In the genomic region with DNA sequence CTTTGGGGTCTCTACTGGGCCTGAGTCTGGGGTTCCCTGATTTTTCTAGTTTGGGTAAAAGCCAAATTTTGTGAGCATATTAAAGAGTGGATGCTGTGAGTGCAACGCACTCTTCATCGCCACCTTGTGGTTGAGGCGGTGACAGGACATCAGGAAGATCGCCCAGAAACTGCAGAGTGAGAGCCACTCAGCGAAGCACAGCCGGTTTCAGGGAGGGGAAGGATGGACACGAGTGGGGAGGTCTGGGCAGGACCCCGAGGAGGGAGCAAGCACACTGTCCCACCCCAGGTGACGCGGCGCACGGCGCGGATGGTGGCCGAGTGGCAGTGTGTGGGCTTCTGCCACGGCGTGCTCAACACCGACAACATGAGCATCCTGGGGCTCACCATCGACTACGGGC, we compare ENCODE assay signal across 8 cellular contexts. TPM values are rescaled to one million over a fixed set of nuclear protein-coding genes. Genes with fewer than 3 reads are reported as not detected.
DNase-seq lines count a peak whose midpoint lies in the region; ATAC-seq and TF ChIP-seq lines count a peak whose summit lies in the region.

No MANE protein-coding gene starts in this region.

- H3K9me3 ChIP-seq in CD4-positive, alpha-beta T cell (ENCODE audit: control insufficient read depth, low read length) = no peaks in the 10 kb centered on the region
- H3K9me3 ChIP-seq in HEK293 (ENCODE audit: control insufficient read depth, insufficient read depth, low read depth, low read length) = no peaks in the 10 kb centered on the region
- H3K9me3 ChIP-seq in SK-N-SH = no peaks in the 10 kb centered on the region
- H3K9me3 ChIP-seq in right atrium auricular region = no peaks in the 10 kb centered on the region

- H3F3A ChIP-seq in SK-N-SH (replicated peaks; ENCODE audit: insufficient read depth) = peaks cover 14% of the 10 kb centered on the region

- TF ChIP-seq EP300 in SK-N-SH (IDR thresholded peaks at IDR 0.05; ENCODE audit: borderline replicate concordance in 1 of 2, low read depth in 1 of 2, low read length in 1 of 2) = no peak

- intact Hi-C loops in CD4-positive, alpha-beta T cell (cut with DNase I, micrococcal nuclease) = loop anchor here (1.0 to 10.0 kb wide), 6 partner anchors 19 to 375 kb away; partner anchors contain the start of gene PANX2 (in 1 of the 2)

- CTCF ChIA-PET in CD4-positive, alpha-beta T cell (lab: Charles Lee) = no interaction called here
- CTCF ChIA-PET in HEK293 (lab: Yijun Ruan, JAX) = interaction anchor here (1.2 to 2.7 kb wide), 2 partner anchors 33 to 60 kb away, joined by 4 to 24 read pairs; no protein-coding TSS in a partner anchor
- CTCF ChIA-PET in SK-N-SH (lab: Yijun Ruan, JAX) = interaction anchor here (1.0 to 1.6 kb wide), 2 partner anchors 8 to 132 kb away, joined by 4 to 5 read pairs; no protein-coding TSS in a partner anchor

- H3K36me3 ChIP-seq in HEK293 (ENCODE audit: control insufficient read depth in 2 of 2, insufficient read depth in 1 of 2, low read length in 2 of 2) (peaks cover 30 to 89% of the 10 kb centered on the region in 2 experiments), SK-N-SH (replicated peaks in 1 of 2; ENCODE audit: control insufficient read depth in 1 of 2, insufficient read depth in 2 of 2, low read length in 1 of 2) (peaks cover 44% of the 10 kb centered on the region in 2 experiments), right atrium auricular region (peaks cover 47% of the 10 kb centered on the region)

- H3K9me2 ChIP-seq in SK-N-SH = no peaks in the 10 kb centered on the region

- H3K4me3 ChIP-seq in HEK293 (ENCODE audit: low read depth, low read length) = no peak overlapping the region
- no peak overlapping the region; a peak in 1 of 4 replicates for H3K4me3 ChIP-seq in SK-N-SH (ENCODE audit: low read depth in 2 of 2, low read length in 1 of 2)
- H3K4me3 ChIP-seq in right atrium auricular region = no peak overlapping the region

- peak; percentile 82 for ATAC-seq in CD4-positive, alpha-beta T cell (ENCODE audit: poor library complexity)
- ATAC-seq in activated naive CD8-positive, alpha-beta T cell treated with anti-CD3 and anti-CD28 coated beads, Interleukin-2, amount 50 U/mL, for 24 hours = peak; percentile 42
- ATAC-seq in GM21717 (IDR thresholded peaks at IDR 0.05; ENCODE audit: unreplicated experiment) = no peak

- H3K27me3 Mint-ChIP-seq in CD4-positive, alpha-beta T cell = no peaks in the 10 kb centered on the region
- H3K27me3 Mint-ChIP-seq in activated naive CD8-positive, alpha-beta T cell treated with anti-CD3 and anti-CD28 coated beads, Interleukin-2, amount 50 U/mL, for 24 hours = no peaks in the 10 kb centered on the region

- no peak overlapping the region for H3K4me2 ChIP-seq in SK-N-SH

- H4K20me1 ChIP-seq in SK-N-SH (ENCODE audit: insufficient read depth) = 0 out of 2 replicates have a peak, but pooled peaks cover 16% of the 10 kb centered on the region

- H3K9me3 Mint-ChIP-seq in CD4-positive, alpha-beta T cell = no peaks in the 10 kb centered on the region
- no peaks in the 10 kb centered on the region for H3K9me3 Mint-ChIP-seq in activated naive CD8-positive, alpha-beta T cell treated with anti-CD3 and anti-CD28 coated beads, Interleukin-2, amount 50 U/mL, for 24 hours

- peak; percentile 73 for TF ChIP-seq RAD21 in SK-N-SH (IDR thresholded peaks at IDR 0.05; ENCODE audit: low read length)

- peak overlapping the region; percentile 78 for H3K27ac Mint-ChIP-seq in CD4-positive, alpha-beta T cell
- H3K27ac Mint-ChIP-seq in activated naive CD8-positive, alpha-beta T cell treated with anti-CD3 and anti-CD28 coated beads, Interleukin-2, amount 50 U/mL, for 24 hours = peak overlapping the region; percentile 78

- peaks cover 32% of the 10 kb centered on the region for H3K79me2 ChIP-seq in SK-N-SH (ENCODE audit: insufficient read depth)

- 39% methylated on average over 9 of the region's 20 CpGs for WGBS in SK-N-SH (ENCODE audit: low lambda C conversion rate)

- no peak overlapping the region for H3K9ac ChIP-seq in SK-N-SH

- H3K4me3 Mint-ChIP-seq in CD4-positive, alpha-beta T cell = peak overlapping the region; percentile 11
- no peak overlapping the region for H3K4me3 Mint-ChIP-seq in activated naive CD8-positive, alpha-beta T cell treated with anti-CD3 and anti-CD28 coated beads, Interleukin-2, amount 50 U/mL, for 24 hours

- peaks cover 57% of the 10 kb centered on the region for H3K36me3 Mint-ChIP-seq in CD4-positive, alpha-beta T cell (ENCODE audit: low read depth)
- peaks cover 26% of the 10 kb centered on the region for H3K36me3 Mint-ChIP-seq in activated naive CD8-positive, alpha-beta T cell treated with anti-CD3 and anti-CD28 coated beads, Interleukin-2, amount 50 U/mL, for 24 hours (ENCODE audit: low read depth)

- peak; percentile 70 for TF ChIP-seq CTCF in CD4-positive, alpha-beta T cell (IDR thresholded peaks at IDR 0.05)
- TF ChIP-seq CTCF in HEK293 (tag by site-specific recombination; IDR thresholded peaks at IDR 0.05) (peak; percentile 70), SK-N-SH (IDR thresholded peaks at IDR 0.05) (peak; percentile 84), right atrium auricular region (IDR thresholded peaks at IDR 0.05) (peak; percentile 70 to 93)

- H3K4me1 ChIP-seq in HEK293 (ENCODE audit: control insufficient read depth, insufficient read depth, low read length) = no peaks in the 10 kb centered on the region
- H3K4me1 ChIP-seq in SK-N-SH (ENCODE audit: control insufficient read depth in 1 of 2, insufficient read depth in 2 of 2, low read depth in 1 of 2, low read length in 1 of 2) = peaks cover 0 to 2% of the 10 kb centered on the region in 2 experiments; a peak in 1 of 4 replicates
- peaks cover 0 to 33% of the 10 kb centered on the region in 2 donors for H3K4me1 ChIP-seq in right atrium auricular region

- no peak overlapping the region for H3K27ac ChIP-seq in CD4-positive, alpha-beta T cell (ENCODE audit: low read depth, low read length)
- H3K27ac ChIP-seq in HEK293 (ENCODE audit: extremely low read depth, low read depth, low read length) (no peak overlapping the region), SK-N-SH (ENCODE audit: low read depth in 2 of 2, low read length in 1 of 2) (no peak overlapping the region), right atrium auricular region (no peak overlapping the region)

- peaks cover 26% of the 10 kb centered on the region for H3K4me1 Mint-ChIP-seq in CD4-positive, alpha-beta T cell (ENCODE audit: low read depth)
- H3K4me1 Mint-ChIP-seq in activated naive CD8-positive, alpha-beta T cell treated with anti-CD3 and anti-CD28 coated beads, Interleukin-2, amount 50 U/mL, for 24 hours = peaks cover 12% of the 10 kb centered on the region

- DNase-seq in CD4-positive, alpha-beta T cell = peak; percentile 59 to 75 (median 66)
- DNase-seq in SK-N-SH = peak; percentile 87
- DNase-seq in activated naive CD8-positive, alpha-beta T cell treated with anti-CD3 and anti-CD28 coated beads, Interleukin-2, amount 50 U/mL, for 24 hours = peak; percentile 74
- DNase-seq in right atrium auricular region (ENCODE audit: low spot score) = no peak
- DNase-seq in stimulated activated CD4-positive, alpha-beta T cell treated with anti-CD3 and anti-CD28 coated beads, Interleukin-12 subunit alpha, Interleukin-12 subunit beta, amount 100 ng/mL, for 4 hours = peak; percentile 62
- no peak for DNase-seq in islet precursor cell

- no peaks in the 10 kb centered on the region for H3K27me3 ChIP-seq in CD4-positive, alpha-beta T cell (ENCODE audit: control insufficient read depth, insufficient read depth, low read length)
- H3K27me3 ChIP-seq in SK-N-SH (ENCODE audit: insufficient read depth) (no peaks in the 10 kb centered on the region), right atrium auricular region (no peaks in the 10 kb centered on the region)

- H2AFZ ChIP-seq in SK-N-SH (ENCODE audit: low read depth) = no peak overlapping the region

- POLR2A ChIA-PET in CD4-positive, alpha-beta T cell (lab: Charles Lee) = no interaction called here
- POLR2A ChIA-PET in HEK293 (lab: Yijun Ruan, JAX) (no interaction called here), SK-N-SH (lab: Yijun Ruan, JAX) (no interaction called here)

TF ChIP-seq in HEK293, 187 proteins besides CTCF, POLR2A, EP300 and RAD21 (continues in another document):
- TF ChIP-seq MZF1 (tag by site-specific recombination; IDR thresholded peaks at IDR 0.05; ENCODE audit: borderline replicate concordance) (no peak), ZNF157 (tag by site-specific recombination; IDR thresholded peaks at IDR 0.05) (no peak), ZNF366 (tag by site-specific recombination; conservative IDR thresholded peaks at IDR 0.05) (no peak)

TF ChIP-seq in SK-N-SH, 30 proteins besides CTCF, POLR2A, EP300 and RAD21:
- TF ChIP-seq SMC3 (IDR thresholded peaks at IDR 0.05; ENCODE audit: low read depth, low read length) = peak; percentile 85
- TF ChIP-seq CHD2 (IDR thresholded peaks at IDR 0.05; ENCODE audit: low read length, partially characterized antibody) = peak; percentile 13
- no peak for TF ChIP-seq MEF2A (IDR thresholded peaks at IDR 0.05; ENCODE audit: borderline replicate concordance, low read depth)

RNA-seq across cellular contexts. Expression of gene SELENOO, which starts 9.1 kb away (rescaled TPM):
- total RNA-seq in CD4-positive, alpha-beta T cell = 10 to 100 TPM; 26.0 to 26.1 TPM
- 23.3 and 26.7 TPM in 2 replicates for polyA plus RNA-seq in SK-N-SH (2012; rRNA removed)
- polyA plus RNA-seq in SK-N-SH (2012; cell fraction: cytosol; rRNA removed) = 6.7 and 11.5 TPM in 2 replicates
- 121 and 176 TPM in 2 replicates for polyA plus RNA-seq in SK-N-SH (2012; cell fraction: nucleus; rRNA removed)
- 10 to 100 TPM; 18.0 to 20.0 TPM for total RNA-seq in right atrium auricular region

RNA-seq across cellular contexts. Expression of gene TRABD, which starts 24.2 kb away (rescaled TPM):
- total RNA-seq in CD4-positive, alpha-beta T cell = 100 to 1,000 TPM; 184 to 193 TPM
- polyA plus RNA-seq in SK-N-SH (2012; rRNA removed) = 36.7 and 50.6 TPM in 2 replicates
- polyA plus RNA-seq in SK-N-SH (2012; cell fraction: cytosol; rRNA removed) = 16.1 and 28.8 TPM in 2 replicates
- 246 and 320 TPM in 2 replicates for polyA plus RNA-seq in SK-N-SH (2012; cell fraction: nucleus; rRNA removed)
- total RNA-seq in right atrium auricular region = 10 to 100 TPM; 12.3 to 20.0 TPM

RNA-seq across cellular contexts. Expression of gene TUBGCP6, which starts 34.9 kb away (rescaled TPM):
- 100 to 1,000 TPM; 124 to 126 TPM for total RNA-seq in CD4-positive, alpha-beta T cell
- polyA plus RNA-seq in SK-N-SH (2012; rRNA removed) = 40.4 and 42.8 TPM in 2 replicates
- 4.9 and 9.1 TPM in 2 replicates for polyA plus RNA-seq in SK-N-SH (2012; cell fraction: cytosol; rRNA removed)
- 290 and 343 TPM in 2 replicates for polyA plus RNA-seq in SK-N-SH (2012; cell fraction: nucleus; rRNA removed)
- total RNA-seq in right atrium auricular region = 10 to 100 TPM; 19.5 to 22.1 TPM

RNA-seq across cellular contexts. Expression of gene PANX2, which starts 39.4 kb away (rescaled TPM):
- under 1 TPM; 0.11 to 0.16 TPM for total RNA-seq in CD4-positive, alpha-beta T cell
- polyA plus RNA-seq in SK-N-SH (2012; rRNA removed) = 1.3 and 2.4 TPM in 2 replicates
- polyA plus RNA-seq in SK-N-SH (2012; cell fraction: cytosol; rRNA removed) = 1.5 and 2.4 TPM in 2 replicates
- polyA plus RNA-seq in SK-N-SH (2012; cell fraction: nucleus; rRNA removed) = 7.8 and 11.2 TPM in 2 replicates
- 1 to 10 TPM in 1 of 2 donors, under 1 TPM in 1; 0.67 to 1.7 TPM for total RNA-seq in right atrium auricular region

RNA-seq across cellular contexts. Expression of gene HDAC10, which starts 41.2 kb away (rescaled TPM):
- total RNA-seq in CD4-positive, alpha-beta T cell = 10 to 100 TPM; 87.3 to 88.7 TPM
- 51.9 and 55.1 TPM in 2 replicates for polyA plus RNA-seq in SK-N-SH (2012; rRNA removed)
- polyA plus RNA-seq in SK-N-SH (2012; cell fraction: cytosol; rRNA removed) = 6.6 and 12.2 TPM in 2 replicates
- 513 and 740 TPM in 2 replicates for polyA plus RNA-seq in SK-N-SH (2012; cell fraction: nucleus; rRNA removed)
- 1 to 10 TPM; 6.7 to 9.1 TPM for total RNA-seq in right atrium auricular region

Comparison
In these comparisons a context has a peak if more than half of its experiments do, and no peak if none do; other contexts are left out.
1. DNase-seq: peak in CD4-positive, alpha-beta T cell (10 of 10), SK-N-SH (single experiment), activated naive CD8-positive, alpha-beta T cell treated with anti-CD3 and anti-CD28 coated beads, Interleukin-2, amount 50 U/mL, for 24 hours (single experiment) and stimulated activated CD4-positive, alpha-beta T cell treated with anti-CD3 and anti-CD28 coated beads, Interleukin-12 subunit alpha, Interleukin-12 subunit beta, amount 100 ng/mL, for 4 hours (single experiment); none in right atrium auricular region (single experiment) and islet precursor cell (single experiment).
2. RNA of gene TRABD, which starts 24.2 kb away (total RNA-seq): 184 to 193 TPM in CD4-positive, alpha-beta T cell; 12.3 to 20.0 TPM in right atrium auricular region; every median in the first group is over 4 times any median in the second.
3. RNA of gene TUBGCP6, which starts 34.9 kb away (total RNA-seq): 124 to 126 TPM in CD4-positive, alpha-beta T cell; 19.5 to 22.1 TPM in right atrium auricular region; every median in the first group is over 4 times any median in the second.
4. Peak in every context shown above with its lines, with median percentiles within 50 percentile points of each other: CTCF ChIP-seq.